Comparison of ENCODE assay signal across 16 cellular contexts in the genomic region with DNA sequence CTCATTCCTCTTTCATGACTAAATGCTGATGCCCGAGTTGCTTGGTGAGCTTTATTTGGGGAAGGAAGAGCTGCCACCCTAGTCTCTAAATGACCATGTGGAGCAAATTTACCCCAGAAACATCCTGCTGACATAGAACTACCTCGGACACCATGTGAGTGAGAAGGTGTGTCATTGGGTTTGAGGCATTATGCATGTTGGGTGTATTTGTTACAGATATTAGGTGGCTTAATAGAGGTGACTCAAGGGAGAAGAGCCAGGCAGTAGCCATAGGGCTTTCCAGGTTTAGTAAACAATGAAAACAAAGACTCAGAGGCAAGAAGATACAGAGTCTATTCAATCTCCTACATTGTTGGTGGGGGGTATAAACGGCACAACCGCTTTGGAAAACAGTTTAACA.
A peak's percentile ranks its signal among the peaks of the same experiment; 100 is the strongest.
DNase-seq lines count a peak whose midpoint lies in the region; ATAC-seq, FAIRE-seq and TF ChIP-seq lines count a peak whose summit lies in the region.
"Had no signal": no experiment of that assay in that cellular context is flagged by ENCODE, and none has a peak within 500 bp of the region (broad histone marks: within the 10 kb centered on the region; RNA-seq: fewer than 3 reads in every experiment).

No MANE protein-coding gene starts in this region.

- H3K27me3 Mint-ChIP-seq in astrocyte (ENCODE audit: low read depth, unreplicated experiment) = no peaks in the 10 kb centered on the region

- no peak overlapping the region; the same call in 2 of the 3 replicates for H2BK15ac ChIP-seq in IMR-90 (ENCODE audit: low read depth, low read length)

- H3K56ac ChIP-seq in IMR-90 (ENCODE audit: extremely low read depth, insufficient read depth, low read length) = no peak overlapping the region

- peak; percentile 23 for FAIRE-seq in astrocyte (lab: Jason Lieb, UNC)
- no peak for FAIRE-seq in keratinocyte (lab: Jason Lieb, UNC)

- dilution Hi-C loops in IMR-90 (cut with HindIII; ENCODE audit: low sequenced_read_pairs, unreplicated experiment) (no loop called here), keratinocyte (cut with MboI; ENCODE audit: extremely low pct_ligation_motif_present, low sequenced_read_pairs) (no loop called here)

- CTCF ChIA-PET in IMR-90 (lab: Yijun Ruan, JAX) = interaction anchor here (0.6 to 1.8 kb wide), 5 partner anchors 8 to 253 kb away, joined by 3 to 4 read pairs (median 3); no protein-coding TSS in a partner anchor
- CTCF ChIA-PET in GM10248 (lab: Yijun Ruan, JAX) = interaction anchor here (0.7 to 3.2 kb wide), 25 partner anchors 9 to 297 kb away, joined by 3 to 41 read pairs (median 7); no protein-coding TSS in a partner anchor

- ATAC-seq in IMR-90 (ENCODE audit: low read depth) (no peak), upper lobe of right lung (no peak)
- ATAC-seq: Panc1 had no signal

- no peak for TF ChIP-seq RAD21 in IMR-90 (IDR thresholded peaks at IDR 0.05; ENCODE audit: low read length)

- H3K9me1 ChIP-seq in IMR-90 (ENCODE audit: insufficient read depth, low read length) = peaks cover 10% of the 10 kb centered on the region
- no peaks in the 10 kb centered on the region for H3K9me1 ChIP-seq in keratinocyte (ENCODE audit: control insufficient read depth, extremely low read depth, insufficient read depth, low read length)

- H3K27me3 ChIP-seq in IMR-90 (ENCODE audit: control insufficient read depth, insufficient read depth, low read length) (no peaks in the 10 kb centered on the region), astrocyte (ENCODE audit: insufficient read depth, low read length) (no peaks in the 10 kb centered on the region), keratinocyte (ENCODE audit: control insufficient read depth, extremely low read depth, insufficient read depth, low read length) (no peaks in the 10 kb centered on the region), upper lobe of right lung (no peaks in the 10 kb centered on the region)
- H3K27me3 ChIP-seq: MG63, SJSA1 had no signal

- H3K27ac Mint-ChIP-seq in astrocyte (ENCODE audit: unreplicated experiment) = no peak overlapping the region
- H3K27ac Mint-ChIP-seq: CD8-positive, alpha-beta memory T cell; HFFc6 had no signal

- peak overlapping the region; percentile 48; the same call in 1 of the 2 replicates for H2BK20ac ChIP-seq in IMR-90 (ENCODE audit: low read depth, low read length)

- H2BK5ac ChIP-seq in IMR-90 (ENCODE audit: low read depth, low read length, poor library complexity, severe bottlenecking) = no peak overlapping the region

- H3K18ac ChIP-seq in IMR-90 (ENCODE audit: low read depth, low read length) = no peak overlapping the region

- H3K36me3 ChIP-seq in IMR-90 (ENCODE audit: control insufficient read depth, insufficient read depth, low read length) (no peaks in the 10 kb centered on the region), astrocyte (ENCODE audit: insufficient read depth, low read length) (no peaks in the 10 kb centered on the region), keratinocyte (ENCODE audit: control insufficient read depth in 2 of 2, extremely low read depth in 1 of 2, insufficient read depth in 2 of 2, low read length in 2 of 2) (no peaks in the 10 kb centered on the region), upper lobe of right lung (no peaks in the 10 kb centered on the region)
- H3K36me3 ChIP-seq: MG63, SJSA1 had no signal

- WGBS in IMR-90 (ENCODE audit: extremely low coverage in 2 of 2, insufficient read length in 1 of 2), 2 experiments = no CpG with 5 or more reads among the region's 4 CpGs

- H3K4me2 ChIP-seq in IMR-90 (ENCODE audit: low read depth, low read length) (no peak overlapping the region), astrocyte (ENCODE audit: low read length) (peak overlapping the region; percentile 39), keratinocyte (ENCODE audit: control insufficient read depth, extremely low read depth, insufficient read depth, low read depth, low read length) (peak overlapping the region; percentile 39)
- H3K4me2 ChIP-seq: KMS-11 had no signal

- no peak overlapping the region for H4K8ac ChIP-seq in IMR-90 (ENCODE audit: low read depth in 2 of 2, low read length in 2 of 2)

- in situ Hi-C loops in IMR-90 (cut with MboI; ENCODE audit: low sequenced_read_pairs) = no loop called here

- H3K4me1 ChIP-seq in IMR-90 (ENCODE audit: control insufficient read depth, insufficient read depth, low read length) = peaks cover 13% of the 10 kb centered on the region
- peaks cover 55% of the 10 kb centered on the region for H3K4me1 ChIP-seq in astrocyte (ENCODE audit: insufficient read depth, low read length)
- H3K4me1 ChIP-seq in keratinocyte (ENCODE audit: control insufficient read depth, extremely low read depth, insufficient read depth, low read length) = peaks cover 12% of the 10 kb centered on the region
- no peaks in the 10 kb centered on the region for H3K4me1 ChIP-seq in upper lobe of right lung

- no peak for TF ChIP-seq POLR2A in IMR-90 (IDR thresholded peaks at IDR 0.05; ENCODE audit: low read depth, low read length)

- no TSS peak for BruUV-seq in IMR-90 (replicated peaks; lab: Mats Ljungman, UMichigan)

- H3K27ac ChIP-seq in IMR-90 (ENCODE audit: insufficient read depth, low read length) (no peak overlapping the region), astrocyte (ENCODE audit: low read depth, low read length) (peak overlapping the region; percentile 58), keratinocyte (ENCODE audit: control insufficient read depth, insufficient read depth, low read length) (peak overlapping the region; percentile 77), upper lobe of right lung (no peak overlapping the region)
- H3K27ac ChIP-seq: KMS-11, SJSA1 had no signal

- H3K9ac ChIP-seq in IMR-90 (ENCODE audit: low read depth, low read length) = no peak overlapping the region
- H3K9ac ChIP-seq in astrocyte (ENCODE audit: low read length) = no peak overlapping the region
- H3K9ac ChIP-seq in keratinocyte (ENCODE audit: control insufficient read depth, extremely low read depth, insufficient read depth, low read length) = peak overlapping the region; percentile 4
- H3K9ac ChIP-seq: KMS-11 had no signal

- no peaks in the 10 kb centered on the region for H3K9me3 Mint-ChIP-seq in astrocyte (ENCODE audit: unreplicated experiment)
- H3K9me3 Mint-ChIP-seq: HFFc6 had no signal

- no peak overlapping the region for H2AK9ac ChIP-seq in IMR-90 (replicated peaks; ENCODE audit: low read depth, low read length, poor library complexity)

- peak overlapping the region; percentile 25; the same call in 1 of the 2 replicates for H2BK120ac ChIP-seq in IMR-90 (ENCODE audit: low read depth, low read length)

- no peak for TF ChIP-seq CTCF in IMR-90 (conservative IDR thresholded peaks at IDR 0.05; ENCODE audit: low read depth, low read length)
- no peak for TF ChIP-seq CTCF in astrocyte (IDR thresholded peaks at IDR 0.05; ENCODE audit: insufficient read depth, low read depth, low read length)
- TF ChIP-seq CTCF in keratinocyte (optimal IDR thresholded peaks at IDR 0.05 in 1 of 3, IDR thresholded peaks at IDR 0.05 in 1 of 3, conservative IDR thresholded peaks at IDR 0.05 in 1 of 3; ENCODE audit: extremely low read depth in 1 of 3, insufficient read depth in 2 of 3, low read length in 3 of 3) = no peak
- TF ChIP-seq CTCF in GM10248 (IDR thresholded peaks at IDR 0.05; ENCODE audit: control extremely low read depth, extremely low read depth, low read depth, missing control alignments) = no peak
- no peak for TF ChIP-seq CTCF in upper lobe of right lung (IDR thresholded peaks at IDR 0.05)

- H4K20me1 ChIP-seq in IMR-90 (ENCODE audit: insufficient read depth, low read length) (no peaks in the 10 kb centered on the region), astrocyte (ENCODE audit: insufficient read depth, low read length) (no peaks in the 10 kb centered on the region), keratinocyte (ENCODE audit: control insufficient read depth, extremely low read depth, insufficient read depth, low read length) (no peaks in the 10 kb centered on the region)

- H3K4me1 Mint-ChIP-seq in astrocyte (ENCODE audit: low read depth, unreplicated experiment) = peaks cover 46% of the 10 kb centered on the region

- H3K23ac ChIP-seq in IMR-90 (ENCODE audit: low read depth, low read length) = no peak overlapping the region

- POLR2A ChIA-PET in IMR-90 (lab: Charles Lee; ENCODE audit: unreplicated experiment) = no interaction called here
- POLR2A ChIA-PET in GM10248 (lab: Yijun Ruan, JAX) = no interaction called here

- peaks cover 3% of the 10 kb centered on the region; the same call in 1 of the 2 replicates for H3K9me3 ChIP-seq in IMR-90 (ENCODE audit: control insufficient read depth, insufficient read depth, low read length)
- H3K9me3 ChIP-seq in astrocyte (ENCODE audit: insufficient read depth, low read depth, low read length) = no peaks in the 10 kb centered on the region
- no peaks in the 10 kb centered on the region for H3K9me3 ChIP-seq in keratinocyte (ENCODE audit: control insufficient read depth, low read depth, low read length)
- no peaks in the 10 kb centered on the region for H3K9me3 ChIP-seq in upper lobe of right lung
- H3K9me3 ChIP-seq: SJSA1 had no signal

- no peaks in the 10 kb centered on the region for H3K36me3 Mint-ChIP-seq in astrocyte (ENCODE audit: low read depth, unreplicated experiment)
- H3K36me3 Mint-ChIP-seq: CD8-positive, alpha-beta memory T cell had no signal

- H3K4ac ChIP-seq in IMR-90 (ENCODE audit: low read depth, low read length) = peak overlapping the region; percentile 78; the same call in 1 of the 2 replicates

- H3K4me3 Mint-ChIP-seq in astrocyte (ENCODE audit: unreplicated experiment) = no peak overlapping the region
- H3K4me3 Mint-ChIP-seq: CD8-positive, alpha-beta memory T cell; HFFc6 had no signal

- H3K79me1 ChIP-seq in IMR-90 (ENCODE audit: low read depth in 1 of 2, low read length in 2 of 2) = no peaks in the 10 kb centered on the region

- H3K79me2 ChIP-seq in astrocyte (ENCODE audit: insufficient read depth, low read length) = no peaks in the 10 kb centered on the region
- H3K79me2 ChIP-seq in keratinocyte (ENCODE audit: control insufficient read depth, insufficient read depth, low read length) = no peaks in the 10 kb centered on the region

- H3K14ac ChIP-seq in IMR-90 (replicated peaks; ENCODE audit: low read depth, low read length) = peak overlapping the region; percentile 65; the same call in 1 of the 2 replicates

- H2AK5ac ChIP-seq in IMR-90 (ENCODE audit: low read depth, low read length) = peak overlapping the region; percentile 69; the same call in 1 of the 2 replicates

- H4K5ac ChIP-seq in IMR-90 (ENCODE audit: low read depth, low read length) = no peak overlapping the region

- DNase-seq in ELR (ENCODE audit: low read depth) (peak; percentile 39), IMR-90 (no peak), astrocyte (ENCODE audit: low read depth) (no peak), keratinocyte (ENCODE audit: low read depth, low spot score) (no peak), GM10248 (ENCODE audit: extremely low spot score) (no peak), upper lobe of right lung (no peak), NCI-H1417 (lab: John Stamatoyannopoulos, UW) (no peak)
- DNase-seq: DMS79, NCI-H1436 treated with DMSO at 0.1 percent for 48 hours, NCI-H2171 had no signal

- intact Hi-C loops in IMR-90 (cut with micrococcal nuclease) (no loop called here), upper lobe of right lung (cut with DNase I) (no loop called here)

- H2AFZ ChIP-seq in IMR-90 (replicated peaks; ENCODE audit: low read length, poor library complexity) (no peak overlapping the region), astrocyte (ENCODE audit: low read depth, low read length) (no peak overlapping the region), keratinocyte (ENCODE audit: control insufficient read depth, low read length) (peak overlapping the region; percentile 44)

- H3K4me3 ChIP-seq in IMR-90 (ENCODE audit: insufficient read depth, low read depth, low read length) (no peak overlapping the region), astrocyte (ENCODE audit: insufficient read depth, low read depth, low read length) (no peak overlapping the region), keratinocyte (ENCODE audit: control insufficient read depth in 2 of 3, extremely low read depth in 1 of 3, insufficient read depth in 2 of 3, low read depth in 1 of 3, low read length in 3 of 3) (peak overlapping the region in 1 of 3 experiments; percentile 2), upper lobe of right lung (no peak overlapping the region)
- H3K4me3 ChIP-seq: MG63, SJSA1 had no signal

- no peak overlapping the region for H4K91ac ChIP-seq in IMR-90 (ENCODE audit: insufficient read depth, low read depth, low read length)

Comparison
In these comparisons a context has a peak if more than half of its experiments do, and no peak if none do; other contexts are left out.
1. H3K27ac ChIP-seq: peak in astrocyte (single experiment) and keratinocyte (single experiment); none in IMR-90 (single experiment) and upper lobe of right lung (single experiment).